Comparison of ENCODE assay signal across 12 cellular contexts in genomic region chr17:41624208-41625101, GRCh38. TPM values are rescaled to one million over a fixed set of nuclear protein-coding genes. Genes with fewer than 3 reads are reported as not detected.
A peak's percentile ranks its signal among the peaks of the same experiment; 100 is the strongest.
DNase-seq lines count a peak whose midpoint lies in the region; ATAC-seq and TF ChIP-seq lines count a peak whose summit lies in the region.
"Had no signal": no experiment of that assay in that cellular context is flagged by ENCODE, and none has a peak within 500 bp of the region (broad histone marks: within the 10 kb centered on the region; RNA-seq: fewer than 3 reads in every experiment).

KRT17 (minus strand) TSS chr17:41624575; CDS start chr17:41624509, 66 bp downstream.

- H3K27me3 ChIP-seq in esophagus (ENCODE audit: control insufficient read depth in 1 of 2, insufficient read depth in 2 of 2, low read length in 2 of 2) = no peaks in the 10 kb centered on the region
- H3K27me3 ChIP-seq in CD8-positive, alpha-beta T cell (ENCODE audit: insufficient read depth, low read length) = no peaks in the 10 kb centered on the region

- peaks cover 0 to 2% of the 10 kb centered on the region in 2 donors for H3K9me3 ChIP-seq in esophagus (ENCODE audit: control insufficient read depth in 2 of 2, insufficient read depth in 1 of 2, low read depth in 1 of 2, low read length in 1 of 2)
- H3K9me3 ChIP-seq in CD8-positive, alpha-beta T cell (ENCODE audit: low read length) = no peaks in the 10 kb centered on the region
- H3K9me3 ChIP-seq: psoas muscle had no signal

- peak; percentile 17 for TF ChIP-seq CTCF in retinal pigment epithelial cell (conservative IDR thresholded peaks at IDR 0.05; ENCODE audit: low read depth, low read length)
- no peak for TF ChIP-seq CTCF in CD8-positive, alpha-beta T cell (IDR thresholded peaks at IDR 0.05)

- ATAC-seq in CD8-positive, alpha-beta T cell = no peak
- ATAC-seq in GM18867 (IDR thresholded peaks at IDR 0.05; ENCODE audit: unreplicated experiment) = no peak
- ATAC-seq: left lobe of liver, psoas muscle had no signal

- H3K27ac Mint-ChIP-seq in CD8-positive, alpha-beta T cell = no peak within 1 kb of the TSS
- H3K27ac Mint-ChIP-seq: IgD-negative memory B cell had no signal

- no peaks in the 10 kb centered on the region for H3K4me1 Mint-ChIP-seq in CD8-positive, alpha-beta T cell (ENCODE audit: low read depth)

- no peaks in the 10 kb centered on the region for H3K36me3 ChIP-seq in esophagus (ENCODE audit: control insufficient read depth in 2 of 2, insufficient read depth in 2 of 2, low read length in 1 of 2)
- H3K36me3 ChIP-seq in CD8-positive, alpha-beta T cell (ENCODE audit: insufficient read depth, low read length) = no peaks in the 10 kb centered on the region

- POLR2A ChIA-PET in CD8-positive, alpha-beta T cell (lab: Charles Lee) = no interaction called here

- peak within 1 kb of the TSS; percentile 13 to 20 for H3K4me3 ChIP-seq in esophagus (ENCODE audit: low read depth in 1 of 2, low read length in 2 of 2)
- no peak within 1 kb of the TSS for H3K4me3 ChIP-seq in retinal pigment epithelial cell (ENCODE audit: low read length)
- no peak within 1 kb of the TSS for H3K4me3 ChIP-seq in CD8-positive, alpha-beta T cell (ENCODE audit: low read depth, low read length)
- H3K4me3 ChIP-seq: psoas muscle had no signal

- DNase-seq in EH (ENCODE audit: low read depth) = peak; percentile 48
- peak; percentile 5 for DNase-seq in OCI-M1 (lab: John Stamatoyannopoulos, UW)
- DNase-seq in retinal pigment epithelial cell (ENCODE audit: low read depth) = peak; percentile 68
- DNase-seq in CD8-positive, alpha-beta T cell = no peak
- DNase-seq in GF-D8 (lab: John Stamatoyannopoulos, UW) = no peak
- DNase-seq in KG1 (lab: John Stamatoyannopoulos, UW) = no peak
- DNase-seq: activated CD8-positive, alpha-beta memory T cell treated with anti-CD3 and anti-CD28 coated beads, Interleukin-2, amount 50 U/mL, for 48 hours; psoas muscle had no signal

- intact Hi-C loops in CD8-positive, alpha-beta T cell (cut with DNase I, micrococcal nuclease) = no loop called here

- WGBS in esophagus, 2 donors = 43 to 53% methylated on average over 30 to 32 of the region's 33 CpGs

- H3K4me1 ChIP-seq in esophagus (ENCODE audit: control insufficient read depth in 2 of 2, insufficient read depth in 2 of 2, low read length in 1 of 2) = peaks cover 2 to 28% of the 10 kb centered on the region in 2 donors
- no peaks in the 10 kb centered on the region for H3K4me1 ChIP-seq in CD8-positive, alpha-beta T cell (ENCODE audit: insufficient read depth, low read length)
- H3K4me1 ChIP-seq: psoas muscle had no signal

- no peak within 1 kb of the TSS for H3K4me3 Mint-ChIP-seq in CD8-positive, alpha-beta T cell
- H3K4me3 Mint-ChIP-seq: IgD-negative memory B cell had no signal

- peaks cover 9% of the 10 kb centered on the region for H3K27me3 Mint-ChIP-seq in CD8-positive, alpha-beta T cell (ENCODE audit: low read depth)

- H3K36me3 Mint-ChIP-seq in CD8-positive, alpha-beta T cell = no peaks in the 10 kb centered on the region
- H3K36me3 Mint-ChIP-seq: IgD-negative memory B cell had no signal

- CTCF ChIA-PET in CD8-positive, alpha-beta T cell (lab: Charles Lee) = no interaction called here

- peak within 1 kb of the TSS in 1 of 2 donors; percentile 24 for H3K27ac ChIP-seq in esophagus (ENCODE audit: low read depth in 2 of 2, low read length in 1 of 2)
- no peak within 1 kb of the TSS for H3K27ac ChIP-seq in CD8-positive, alpha-beta T cell (ENCODE audit: low read depth, low read length)
- H3K27ac ChIP-seq: psoas muscle had no signal

- H3K9me3 Mint-ChIP-seq in CD8-positive, alpha-beta T cell = no peaks in the 10 kb centered on the region
- H3K9me3 Mint-ChIP-seq: IgD-negative memory B cell had no signal

RNA-seq across cellular contexts. Expression of gene KRT17, which starts in this region (rescaled TPM):
- polyA plus RNA-seq in esophagus = 100 to 1,000 TPM in 1 of 2 donors, 10 to 100 TPM in 1; 92.9 to 191 TPM
- not detected for total RNA-seq in CD8-positive, alpha-beta T cell
- total RNA-seq: left lobe of liver, psoas muscle had no signal
- polyA plus RNA-seq: IgD-negative memory B cell had no signal

Comparison
In these comparisons a context has a peak if more than half of its experiments do, and no peak if none do; other contexts are left out.
1. DNase-seq: peak in EH (single experiment), OCI-M1 (single experiment) and retinal pigment epithelial cell (single experiment); none in CD8-positive, alpha-beta T cell (0 of 7), GF-D8 (single experiment) and KG1 (single experiment).
2. H3K4me3 ChIP-seq: peak in esophagus (2 of 2); none in retinal pigment epithelial cell (single experiment) and CD8-positive, alpha-beta T cell (single experiment).